In the genomic region with DNA sequence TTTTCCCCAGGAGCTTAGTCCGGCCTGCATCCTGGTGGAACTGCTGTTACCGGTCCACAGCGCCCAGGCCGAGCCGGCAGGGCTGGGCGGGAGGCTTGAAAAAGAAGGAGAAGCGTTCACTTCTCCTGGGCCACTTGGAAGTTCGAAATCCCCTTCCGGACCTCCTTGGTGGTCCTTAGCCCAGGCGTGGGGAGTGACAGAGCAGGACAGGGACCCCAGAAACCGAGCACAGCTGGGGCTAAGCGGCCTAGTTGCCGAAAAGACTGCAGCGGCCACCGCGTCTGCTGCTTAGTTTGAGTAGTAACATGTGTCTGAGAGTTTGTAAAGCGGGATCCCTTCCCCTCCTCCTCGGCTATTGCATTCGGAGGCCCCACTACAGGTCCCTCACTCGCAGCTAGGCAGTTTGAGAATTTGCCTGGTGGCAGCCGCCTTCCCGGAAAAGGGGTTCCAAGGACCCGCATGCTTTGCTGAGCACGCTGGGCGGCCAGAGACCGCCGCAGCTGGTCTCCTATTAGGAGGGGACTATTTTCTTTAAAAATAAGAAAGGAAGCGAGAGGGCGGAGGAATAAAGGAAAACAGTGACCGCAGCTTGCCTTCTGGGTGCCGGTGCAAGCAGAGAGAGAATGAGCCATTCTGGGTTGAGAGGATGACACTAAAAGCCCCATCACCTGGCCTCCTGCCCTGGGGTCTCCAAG, we compare ENCODE assay signal across 8 cellular contexts. TPM values are rescaled to one million over a fixed set of nuclear protein-coding genes. Genes with fewer than 3 reads are reported as not detected.
DNase-seq lines count a peak whose midpoint lies in the region; ATAC-seq and TF ChIP-seq lines count a peak whose summit lies in the region.
"Had no signal": no experiment of that assay in that cellular context is flagged by ENCODE, and none has a peak within 500 bp of the region (broad histone marks: within the 10 kb centered on the region; RNA-seq: fewer than 3 reads in every experiment).

No MANE protein-coding gene starts in this region.

- H3K27ac Mint-ChIP-seq in activated T-helper 1 cell treated with anti-CD3 and anti-CD28 coated beads, Interleukin-12 subunit alpha, Interleukin-12 subunit beta, Interleukin-2, Interleukin-4 antibody, amounts not matched to agents 30 ng/mL and 10 ng/mL and 1 ng/mL, durations not matched to agents 14 hours and 24 hours and 36 hours, result no peak overlapping the region
- H3K27ac Mint-ChIP-seq in CD4-positive, alpha-beta T cell, result no peak overlapping the region

- POLR2A ChIA-PET in CD4-positive, alpha-beta T cell (lab: Charles Lee), result no interaction called here

- H3K9me3 ChIP-seq in muscle layer of colon (ENCODE audit: low read length), result no peaks in the 10 kb centered on the region
- H3K9me3 ChIP-seq in CD4-positive, alpha-beta T cell (ENCODE audit: control insufficient read depth, low read length), result no peaks in the 10 kb centered on the region
- H3K9me3 ChIP-seq: thyroid gland had no signal

- peaks cover 0 to 8% of the 10 kb centered on the region in 2 donors for H3K27me3 ChIP-seq in muscle layer of colon (ENCODE audit: control insufficient read depth in 1 of 2, insufficient read depth in 2 of 2, low read length in 2 of 2)
- H3K27me3 ChIP-seq in CD4-positive, alpha-beta T cell (ENCODE audit: control insufficient read depth, insufficient read depth, low read length), result peaks cover 94% of the 10 kb centered on the region

- H3K27me3 Mint-ChIP-seq in activated T-helper 1 cell treated with anti-CD3 and anti-CD28 coated beads, Interleukin-12 subunit alpha, Interleukin-12 subunit beta, Interleukin-2, Interleukin-4 antibody, amounts not matched to agents 30 ng/mL and 10 ng/mL and 1 ng/mL, durations not matched to agents 14 hours and 24 hours and 36 hours (ENCODE audit: insufficient read depth), result peaks cover 77% of the 10 kb centered on the region
- H3K27me3 Mint-ChIP-seq in CD4-positive, alpha-beta T cell, result peaks cover 98% of the 10 kb centered on the region

- H3K9me3 Mint-ChIP-seq in activated T-helper 1 cell treated with anti-CD3 and anti-CD28 coated beads, Interleukin-12 subunit alpha, Interleukin-12 subunit beta, Interleukin-2, Interleukin-4 antibody, amounts not matched to agents 30 ng/mL and 10 ng/mL and 1 ng/mL, durations not matched to agents 14 hours and 24 hours and 36 hours, result no peaks in the 10 kb centered on the region
- no peaks in the 10 kb centered on the region for H3K9me3 Mint-ChIP-seq in CD4-positive, alpha-beta T cell
- H3K9me3 Mint-ChIP-seq: naive thymus-derived CD8-positive, alpha-beta T cell had no signal

- peak overlapping the region; percentile 22 to 43 for H3K4me3 ChIP-seq in muscle layer of colon (ENCODE audit: low read depth in 1 of 2, low read length in 2 of 2)
- H3K4me3 ChIP-seq: thyroid gland had no signal

- H3K36me3 Mint-ChIP-seq in activated T-helper 1 cell treated with anti-CD3 and anti-CD28 coated beads, Interleukin-12 subunit alpha, Interleukin-12 subunit beta, Interleukin-2, Interleukin-4 antibody, amounts not matched to agents 30 ng/mL and 10 ng/mL and 1 ng/mL, durations not matched to agents 14 hours and 24 hours and 36 hours (ENCODE audit: low read depth), result peaks cover 5% of the 10 kb centered on the region
- no peaks in the 10 kb centered on the region for H3K36me3 Mint-ChIP-seq in CD4-positive, alpha-beta T cell (ENCODE audit: low read depth)

- CTCF ChIA-PET in CD4-positive, alpha-beta T cell (lab: Charles Lee), result interaction anchor here (1.1 to 5.0 kb wide), 7 partner anchors 20 to 260 kb away, joined by 3 to 24 read pairs (median 4); no protein-coding TSS in a partner anchor

- H3K27ac ChIP-seq in muscle layer of colon (ENCODE audit: low read depth, low read length), result peak overlapping the region; percentile 74
- H3K27ac ChIP-seq in CD4-positive, alpha-beta T cell (ENCODE audit: low read depth, low read length), result no peak overlapping the region
- H3K27ac ChIP-seq: thyroid gland had no signal

- peak; percentile 66 for DNase-seq in ELF-1 (ENCODE audit: low read depth, low spot score)
- no peak for DNase-seq in activated T-helper 1 cell treated with anti-CD3 and anti-CD28 coated beads, Interleukin-12 subunit alpha, Interleukin-12 subunit beta, Interleukin-2, Interleukin-4 antibody, amounts not matched to agents 30 ng/mL and 10 ng/mL and 1 ng/mL, durations not matched to agents 14 hours and 24 hours and 36 hours (ENCODE audit: low spot score)
- DNase-seq in CD4-positive, alpha-beta T cell, result no peak
- no peak for DNase-seq in occipital lobe (lab: John Stamatoyannopoulos, UW)

- TF ChIP-seq CTCF in CD4-positive, alpha-beta T cell (IDR thresholded peaks at IDR 0.05), result no peak

- no peaks in the 10 kb centered on the region for H3K36me3 ChIP-seq in muscle layer of colon (ENCODE audit: insufficient read depth, low read length)
- H3K36me3 ChIP-seq: thyroid gland had no signal

- no peak for ATAC-seq in CD4-positive, alpha-beta T cell (ENCODE audit: poor library complexity)
- ATAC-seq in GM21515 (IDR thresholded peaks at IDR 0.05; ENCODE audit: unreplicated experiment), result no peak

- H3K4me3 Mint-ChIP-seq in activated T-helper 1 cell treated with anti-CD3 and anti-CD28 coated beads, Interleukin-12 subunit alpha, Interleukin-12 subunit beta, Interleukin-2, Interleukin-4 antibody, amounts not matched to agents 30 ng/mL and 10 ng/mL and 1 ng/mL, durations not matched to agents 14 hours and 24 hours and 36 hours, result peak overlapping the region; percentile 82
- H3K4me3 Mint-ChIP-seq in CD4-positive, alpha-beta T cell, result no peak overlapping the region

- peaks cover 55% of the 10 kb centered on the region for H3K4me1 Mint-ChIP-seq in activated T-helper 1 cell treated with anti-CD3 and anti-CD28 coated beads, Interleukin-12 subunit alpha, Interleukin-12 subunit beta, Interleukin-2, Interleukin-4 antibody, amounts not matched to agents 30 ng/mL and 10 ng/mL and 1 ng/mL, durations not matched to agents 14 hours and 24 hours and 36 hours (ENCODE audit: low read depth)
- H3K4me1 Mint-ChIP-seq in CD4-positive, alpha-beta T cell (ENCODE audit: low read depth), result peaks cover 47% of the 10 kb centered on the region

- peak overlapping the region; percentile 53 for H3K9ac ChIP-seq in muscle layer of colon (ENCODE audit: low read length)

- intact Hi-C loops in activated T-helper 1 cell treated with anti-CD3 and anti-CD28 coated beads, Interleukin-12 subunit alpha, Interleukin-12 subunit beta, Interleukin-2, Interleukin-4 antibody, amounts not matched to agents 30 ng/mL and 10 ng/mL and 1 ng/mL, durations not matched to agents 14 hours and 24 hours and 36 hours (cut with micrococcal nuclease), result loop anchor here (1.0 to 10.0 kb wide), 2 partner anchors 258 to 460 kb away; no protein-coding TSS in a partner anchor
- intact Hi-C loops in CD4-positive, alpha-beta T cell (cut with DNase I, micrococcal nuclease), result loop anchor here (1.0 to 5.0 kb wide), 4 partner anchors 102 to 512 kb away; no protein-coding TSS in a partner anchor

- H3K4me1 ChIP-seq in muscle layer of colon (ENCODE audit: insufficient read depth, low read length), result peaks cover 52% of the 10 kb centered on the region

RNA-seq across cellular contexts. Expression of gene HOXB5, which starts 1.0 kb away (rescaled TPM):
- total RNA-seq in activated T-helper 1 cell treated with anti-CD3 and anti-CD28 coated beads, Interleukin-12 subunit alpha, Interleukin-12 subunit beta, Interleukin-2, Interleukin-4 antibody, amounts not matched to agents 30 ng/mL and 10 ng/mL and 1 ng/mL, durations not matched to agents 14 hours and 24 hours and 36 hours, result 0.10 TPM in 1 of 2 replicates, not detected in the other
- not detected for total RNA-seq in CD4-positive, alpha-beta T cell
- not detected for total RNA-seq in occipital lobe
- total RNA-seq: naive thymus-derived CD8-positive, alpha-beta T cell had no signal

RNA-seq across cellular contexts. Expression of gene HOXB3, which starts 4.5 kb away (rescaled TPM):
- 2.5 and 2.8 TPM in 2 replicates for total RNA-seq in activated T-helper 1 cell treated with anti-CD3 and anti-CD28 coated beads, Interleukin-12 subunit alpha, Interleukin-12 subunit beta, Interleukin-2, Interleukin-4 antibody, amounts not matched to agents 30 ng/mL and 10 ng/mL and 1 ng/mL, durations not matched to agents 14 hours and 24 hours and 36 hours
- total RNA-seq in CD4-positive, alpha-beta T cell, result under 1 TPM; 0.25 to 0.36 TPM
- not detected for total RNA-seq in occipital lobe

RNA-seq across cellular contexts. Expression of gene HOXB6, which starts 10.2 kb away (rescaled TPM):
- total RNA-seq in activated T-helper 1 cell treated with anti-CD3 and anti-CD28 coated beads, Interleukin-12 subunit alpha, Interleukin-12 subunit beta, Interleukin-2, Interleukin-4 antibody, amounts not matched to agents 30 ng/mL and 10 ng/mL and 1 ng/mL, durations not matched to agents 14 hours and 24 hours and 36 hours, result 0.71 and 0.99 TPM in 2 replicates
- total RNA-seq in CD4-positive, alpha-beta T cell, result not detected
- not detected for total RNA-seq in occipital lobe
- total RNA-seq: naive thymus-derived CD8-positive, alpha-beta T cell had no signal

RNA-seq across cellular contexts. Expression of gene HOXB7, which starts 16.3 kb away (rescaled TPM):
- 0.49 and 0.51 TPM in 2 replicates for total RNA-seq in activated T-helper 1 cell treated with anti-CD3 and anti-CD28 coated beads, Interleukin-12 subunit alpha, Interleukin-12 subunit beta, Interleukin-2, Interleukin-4 antibody, amounts not matched to agents 30 ng/mL and 10 ng/mL and 1 ng/mL, durations not matched to agents 14 hours and 24 hours and 36 hours
- total RNA-seq in CD4-positive, alpha-beta T cell, result not detected
- total RNA-seq in occipital lobe, result not detected
- total RNA-seq: naive thymus-derived CD8-positive, alpha-beta T cell had no signal

RNA-seq across cellular contexts. Expression of gene HOXB4, which starts 16.4 kb away (rescaled TPM):
- 3.8 and 4.2 TPM in 2 replicates for total RNA-seq in activated T-helper 1 cell treated with anti-CD3 and anti-CD28 coated beads, Interleukin-12 subunit alpha, Interleukin-12 subunit beta, Interleukin-2, Interleukin-4 antibody, amounts not matched to agents 30 ng/mL and 10 ng/mL and 1 ng/mL, durations not matched to agents 14 hours and 24 hours and 36 hours
- total RNA-seq in CD4-positive, alpha-beta T cell, result under 1 TPM; 0.16 to 0.17 TPM
- not detected for total RNA-seq in occipital lobe
